In the genomic region with DNA sequence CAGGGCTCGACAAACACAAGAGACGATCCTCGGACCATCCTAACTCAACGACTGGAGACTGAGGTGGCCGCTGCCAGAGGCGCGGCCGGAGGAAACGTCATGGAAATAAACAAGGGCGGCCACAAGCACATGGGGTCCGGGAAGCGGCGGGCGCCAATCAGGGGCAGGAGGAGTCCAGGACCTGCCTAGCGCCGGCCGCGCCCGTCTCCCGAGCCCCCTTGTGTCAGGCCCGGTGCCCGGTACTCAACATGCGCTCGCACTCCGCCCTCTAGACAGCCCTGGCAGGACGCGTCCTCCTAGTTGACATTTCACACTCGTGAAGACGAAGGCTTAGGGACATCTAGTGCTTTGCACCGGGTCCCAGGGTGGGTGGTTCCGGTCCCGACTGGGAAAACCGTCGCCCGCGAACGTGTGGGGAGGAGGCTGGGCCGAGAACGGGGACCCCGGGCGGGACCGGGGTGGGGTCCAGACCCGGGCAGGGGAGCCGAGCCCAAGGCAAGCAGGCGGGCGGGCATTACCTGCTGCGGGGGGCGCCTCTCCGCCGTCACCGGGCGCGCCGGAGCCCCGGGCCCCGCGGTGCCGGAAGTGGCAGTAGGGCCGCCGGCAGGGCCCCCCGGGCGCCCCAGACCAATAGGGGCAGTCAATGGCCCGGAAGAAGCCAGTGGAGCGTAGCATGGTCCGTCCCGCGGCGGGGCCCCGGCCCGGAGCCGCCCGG, we compare ENCODE assay signal across 8 cellular contexts. TPM values are rescaled to one million over a fixed set of nuclear protein-coding genes. Genes with fewer than 3 reads are reported as not detected.
DNase-seq lines count a peak whose midpoint lies in the region; ATAC-seq and TF ChIP-seq lines count a peak whose summit lies in the region.

No MANE protein-coding gene starts in this region.

- peak overlapping the region; percentile 89 for H3K27ac Mint-ChIP-seq in activated CD4-positive, alpha-beta T cell treated with anti-CD3 and anti-CD28 coated beads, Interleukin-2, amount 10 ng/mL, durations not matched to agents 24 days and 14 days
- H3K27ac Mint-ChIP-seq in mesothelial cell of epicardium, result peak overlapping the region; percentile 98

- no peaks in the 10 kb centered on the region for H3K9me3 Mint-ChIP-seq in activated CD4-positive, alpha-beta T cell treated with anti-CD3 and anti-CD28 coated beads, Interleukin-2, amount 10 ng/mL, durations not matched to agents 24 days and 14 days
- no peaks in the 10 kb centered on the region for H3K9me3 Mint-ChIP-seq in mesothelial cell of epicardium

- H3K4me1 ChIP-seq in RWPE2 (ENCODE audit: insufficient read depth, poor library complexity, severe bottlenecking) (no peaks in the 10 kb centered on the region), duodenal mucosa (ENCODE audit: control insufficient read depth in 1 of 2, insufficient read depth in 2 of 2, low read length in 2 of 2) (peaks cover 32 to 42% of the 10 kb centered on the region in 2 donors), aorta (ENCODE audit: control insufficient read depth in 1 of 2, insufficient read depth in 2 of 2, low read length in 2 of 2) (peaks cover 0 to 3% of the 10 kb centered on the region in 2 donors)

- peak; percentile 80 for DNase-seq in activated CD4-positive, alpha-beta T cell treated with anti-CD3 and anti-CD28 coated beads, Interleukin-2, amount 10 ng/mL, durations not matched to agents 24 days and 14 days
- DNase-seq in activated CD4-positive, alpha-beta T cell treated with anti-CD3 and anti-CD28 coated beads, Interleukin-2, amount 50 U/mL, for 1 hour, result no peak
- DNase-seq in RWPE2 (ENCODE audit: low spot score) (no peak), mesothelial cell of epicardium (ENCODE audit: low spot score in 2 of 2, unreplicated experiment in 2 of 2) (no peak), aorta (peak in 1 of 2 donors; percentile 84), DMS153 treated with DMSO at 0.1 percent for 48 hours (lab: John Stamatoyannopoulos, UW; ENCODE audit: unreplicated experiment) (no peak)

- peaks cover 20% of the 10 kb centered on the region for H3K36me3 ChIP-seq in RWPE2 (ENCODE audit: low read depth)
- H3K36me3 ChIP-seq in duodenal mucosa (ENCODE audit: control insufficient read depth in 1 of 2, insufficient read depth in 2 of 2, low read length in 2 of 2), result peaks cover 0 to 22% of the 10 kb centered on the region in 2 donors
- H3K36me3 ChIP-seq in aorta (ENCODE audit: control insufficient read depth in 1 of 2, insufficient read depth in 2 of 2, low read length in 1 of 2), result no peaks in the 10 kb centered on the region

- H3K27me3 Mint-ChIP-seq in activated CD4-positive, alpha-beta T cell treated with anti-CD3 and anti-CD28 coated beads, Interleukin-2, amount 10 ng/mL, durations not matched to agents 24 days and 14 days, result no peaks in the 10 kb centered on the region
- H3K27me3 Mint-ChIP-seq in mesothelial cell of epicardium (ENCODE audit: low read depth), result no peaks in the 10 kb centered on the region

- H3K27ac ChIP-seq in RWPE2 (ENCODE audit: poor library complexity, severe bottlenecking), result peak overlapping the region; percentile 81
- peak overlapping the region; percentile 99 for H3K27ac ChIP-seq in duodenal mucosa (ENCODE audit: low read depth, low read length)
- peak overlapping the region; percentile 77 to 96 for H3K27ac ChIP-seq in aorta (ENCODE audit: low read depth in 1 of 2, low read length in 2 of 2)

- peaks cover 15% of the 10 kb centered on the region for H3K36me3 Mint-ChIP-seq in activated CD4-positive, alpha-beta T cell treated with anti-CD3 and anti-CD28 coated beads, Interleukin-2, amount 10 ng/mL, durations not matched to agents 24 days and 14 days (ENCODE audit: low read depth)
- no peaks in the 10 kb centered on the region for H3K36me3 Mint-ChIP-seq in mesothelial cell of epicardium

- H3K4me3 ChIP-seq in RWPE2 (ENCODE audit: severe bottlenecking) (peak overlapping the region; percentile 84), duodenal mucosa (ENCODE audit: low read depth in 1 of 2, low read length in 2 of 2) (peak overlapping the region; percentile 91 to 95), aorta (ENCODE audit: low read length in 2 of 2) (peak overlapping the region; percentile 87 to 91)

- intact Hi-C loops in activated CD4-positive, alpha-beta T cell treated with anti-CD3 and anti-CD28 coated beads, Interleukin-2, amount 10 ng/mL, durations not matched to agents 24 days and 14 days (cut with micrococcal nuclease), result loop anchor here (1.0 kb wide), 1 partner anchor 36 kb away; a partner anchor contains a TSS
- intact Hi-C loops in aorta (cut with DNase I), result no loop called here

- ATAC-seq in HG03039 (IDR thresholded peaks at IDR 0.05; ENCODE audit: unreplicated experiment) (peak; percentile 21), RWPE2 (ENCODE audit: low read depth) (peak; percentile 31; the same call in 1 of the 3 replicates), aorta (ENCODE audit: low FRiP score) (no peak)

- H3K4me1 Mint-ChIP-seq in activated CD4-positive, alpha-beta T cell treated with anti-CD3 and anti-CD28 coated beads, Interleukin-2, amount 10 ng/mL, durations not matched to agents 24 days and 14 days, result peaks cover 35% of the 10 kb centered on the region
- H3K4me1 Mint-ChIP-seq in mesothelial cell of epicardium, result peaks cover 17% of the 10 kb centered on the region

- H3K9me3 ChIP-seq in RWPE2 (ENCODE audit: severe bottlenecking), result no peaks in the 10 kb centered on the region
- no peaks in the 10 kb centered on the region for H3K9me3 ChIP-seq in duodenal mucosa (ENCODE audit: control insufficient read depth in 1 of 2, low read length in 2 of 2)
- no peaks in the 10 kb centered on the region for H3K9me3 ChIP-seq in aorta (ENCODE audit: control insufficient read depth, low read length)

- H3K9ac ChIP-seq in duodenal mucosa (ENCODE audit: low read depth in 1 of 2, low read length in 2 of 2), result peak overlapping the region; percentile 71 to 85

- H3K27me3 ChIP-seq in RWPE2 (ENCODE audit: insufficient read depth, poor library complexity, severe bottlenecking) (no peaks in the 10 kb centered on the region), duodenal mucosa (ENCODE audit: control insufficient read depth in 1 of 2, insufficient read depth in 2 of 2, low read length in 2 of 2) (no peaks in the 10 kb centered on the region), aorta (ENCODE audit: control insufficient read depth in 1 of 2, insufficient read depth in 2 of 2, low read length in 1 of 2) (no peaks in the 10 kb centered on the region)

- 0 to 1% methylated on average over 43 to 72 of the region's 72 CpGs for WGBS in aorta, 2 donors

- TF ChIP-seq CTCF in RWPE2 (IDR thresholded peaks at IDR 0.05; ENCODE audit: poor library complexity, severe bottlenecking), result no peak
- no peak for TF ChIP-seq CTCF in mesothelial cell of epicardium (IDR thresholded peaks at IDR 0.05; ENCODE audit: unreplicated experiment)

- peak overlapping the region; percentile 91 for H3K4me3 Mint-ChIP-seq in activated CD4-positive, alpha-beta T cell treated with anti-CD3 and anti-CD28 coated beads, Interleukin-2, amount 10 ng/mL, durations not matched to agents 24 days and 14 days
- peak overlapping the region; percentile 93 for H3K4me3 Mint-ChIP-seq in mesothelial cell of epicardium

RNA-seq across cellular contexts. Expression of a gene that starts 0.4 kb away (rescaled TPM):
- 56.3 and 61.4 TPM in 2 replicates for total RNA-seq in activated CD4-positive, alpha-beta T cell treated with anti-CD3 and anti-CD28 coated beads, Interleukin-2, amount 10 ng/mL, durations not matched to agents 24 days and 14 days
- total RNA-seq in mesothelial cell of epicardium (41.6 to 46.6 TPM (median 44.3 TPM) in 3 replicates), aorta (10 to 100 TPM; 27.7 to 29.9 TPM)
- 10 to 100 TPM in 1 of 2 donors, 1 to 10 TPM in 1; 4.8 to 25.6 TPM for polyA plus RNA-seq in aorta

RNA-seq across cellular contexts. Expression of a gene that starts 15.5 kb away (rescaled TPM):
- total RNA-seq in activated CD4-positive, alpha-beta T cell treated with anti-CD3 and anti-CD28 coated beads, Interleukin-2, amount 10 ng/mL, durations not matched to agents 24 days and 14 days, result 37.0 and 38.1 TPM in 2 replicates
- total RNA-seq in mesothelial cell of epicardium, result 22.0 to 24.1 TPM (median 23.5 TPM) in 3 replicates
- total RNA-seq in aorta, result 10 to 100 TPM; 17.3 to 18.3 TPM
- 1 to 10 TPM; 5.1 to 6.6 TPM for polyA plus RNA-seq in aorta

RNA-seq across cellular contexts. Expression of a gene that starts 35.8 kb away (rescaled TPM):
- 3.6 and 4.2 TPM in 2 replicates for total RNA-seq in activated CD4-positive, alpha-beta T cell treated with anti-CD3 and anti-CD28 coated beads, Interleukin-2, amount 10 ng/mL, durations not matched to agents 24 days and 14 days
- total RNA-seq in mesothelial cell of epicardium (2.2 to 2.4 TPM (median 2.3 TPM) in 3 replicates), aorta (1 to 10 TPM; 1.8 to 4.7 TPM)
- under 1 TPM; 0.38 to 0.63 TPM for polyA plus RNA-seq in aorta

RNA-seq across cellular contexts. Expression of a gene that starts 37.5 kb away (rescaled TPM):
- total RNA-seq in activated CD4-positive, alpha-beta T cell treated with anti-CD3 and anti-CD28 coated beads, Interleukin-2, amount 10 ng/mL, durations not matched to agents 24 days and 14 days, result 104 and 107 TPM in 2 replicates
- total RNA-seq in mesothelial cell of epicardium (59.4 to 67.2 TPM (median 62.0 TPM) in 3 replicates), aorta (10 to 100 TPM; 54.8 to 64.6 TPM)
- polyA plus RNA-seq in aorta, result 100 to 1,000 TPM in 1 of 2 donors, 10 to 100 TPM in 1; 48.8 to 116 TPM

RNA-seq across cellular contexts. Expression of a gene that starts 57.4 kb away (rescaled TPM):
- 8.8 and 10.6 TPM in 2 replicates for total RNA-seq in activated CD4-positive, alpha-beta T cell treated with anti-CD3 and anti-CD28 coated beads, Interleukin-2, amount 10 ng/mL, durations not matched to agents 24 days and 14 days
- total RNA-seq in mesothelial cell of epicardium, result 14.2 to 17.2 TPM (median 15.5 TPM) in 3 replicates
- 1 to 10 TPM; 3.3 to 5.5 TPM for total RNA-seq in aorta
- polyA plus RNA-seq in aorta, result 1 to 10 TPM; 1.5 to 5.6 TPM
